Comparison of ENCODE assay signal across 21 cellular contexts in the genomic region with DNA sequence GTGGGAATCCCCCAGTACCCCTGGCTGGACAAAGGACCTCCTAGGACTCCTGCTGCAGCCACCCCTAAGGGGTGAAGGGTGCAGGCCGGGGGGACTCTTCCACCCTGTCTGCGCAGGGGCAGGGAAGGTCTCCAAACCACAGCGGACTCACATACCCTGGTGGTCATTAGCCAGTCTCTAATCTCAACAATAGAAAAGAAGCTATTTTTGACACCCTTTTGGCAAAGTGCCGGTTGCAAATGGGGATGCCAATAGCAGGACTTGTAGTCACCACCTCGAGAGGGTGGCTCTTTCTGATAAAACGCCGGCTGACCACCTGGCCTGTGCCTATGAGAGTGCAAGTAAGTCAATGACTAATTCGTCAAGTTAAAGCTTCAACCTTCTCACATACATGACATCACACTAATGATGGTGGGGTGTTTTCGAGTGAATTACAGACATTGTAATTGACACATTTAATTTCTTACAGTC. TPM values are rescaled to one million over a fixed set of nuclear protein-coding genes. Genes with fewer than 3 reads are reported as not detected.
DNase-seq lines count a peak whose midpoint lies in the region; ATAC-seq and TF ChIP-seq lines count a peak whose summit lies in the region.
"Had no signal": no experiment of that assay in that cellular context is flagged by ENCODE, and none has a peak within 500 bp of the region (broad histone marks: within the 10 kb centered on the region; RNA-seq: fewer than 3 reads in every experiment).

No MANE protein-coding gene starts in this region.

- H3K27me3 ChIP-seq in BLaER1 treated with 17β-estradiol and CSF1 and Interleukin-3, amounts not matched to agents 10 nM and 100 nM: no peaks in the 10 kb centered on the region
- peaks cover 10% of the 10 kb centered on the region; the same call in 1 of the 2 replicates for H3K27me3 ChIP-seq in IMR-90 (ENCODE audit: control insufficient read depth, insufficient read depth, low read length)
- no peaks in the 10 kb centered on the region for H3K27me3 ChIP-seq in transverse colon
- H3K27me3 ChIP-seq: BLaER1, pancreas, upper lobe of right lung had no signal

- H4K5ac ChIP-seq in IMR-90 (ENCODE audit: low read depth, low read length): no peak overlapping the region

- peak overlapping the region in 1 of 11 experiments; percentile 9; a peak in 1 of 22 replicates for H3K9ac ChIP-seq in BLaER1 treated with 17β-estradiol and CSF1 and Interleukin-3, amounts not matched to agents 10 nM and 100 nM
- no peak overlapping the region for H3K9ac ChIP-seq in IMR-90 (ENCODE audit: low read depth, low read length)
- H3K9ac ChIP-seq: BLaER1 had no signal

- peaks cover 44% of the 10 kb centered on the region for H3K4me1 Mint-ChIP-seq in brain

- peaks cover 0 to 8% (median under 1%) of the 10 kb centered on the region in 11 experiments; a peak in 7 of 22 replicates for H3K9me3 ChIP-seq in BLaER1 treated with 17β-estradiol and CSF1 and Interleukin-3, amounts not matched to agents 10 nM and 100 nM (replicated peaks in 1 of 11)
- no peaks in the 10 kb centered on the region for H3K9me3 ChIP-seq in IMR-90 (ENCODE audit: control insufficient read depth, insufficient read depth, low read length)
- no peaks in the 10 kb centered on the region for H3K9me3 ChIP-seq in transverse colon
- H3K9me3 ChIP-seq: BLaER1, HAP-1, mucosa of descending colon, pancreas, upper lobe of right lung had no signal

- no peak overlapping the region for H3K4ac ChIP-seq in IMR-90 (ENCODE audit: low read depth, low read length)

- H2BK20ac ChIP-seq in IMR-90 (ENCODE audit: low read depth, low read length): 0 out of 2 replicates have a peak overlapping the region, but pooled peaks have one; percentile 6

- H2AFZ ChIP-seq in IMR-90 (replicated peaks; ENCODE audit: low read length, poor library complexity): no peak overlapping the region
- H2AFZ ChIP-seq: PC-9 had no signal

- CTCF ChIA-PET in IMR-90 (lab: Yijun Ruan, JAX): interaction anchor here (0.6 kb wide), 1 partner anchor 387 kb away, joined by 5 read pairs; no protein-coding TSS in a partner anchor

- peak overlapping the region in 8 of 11 experiments; percentile 91 to 98 (median 96); a peak in 15 of 22 replicates for H3K27ac ChIP-seq in BLaER1 treated with 17β-estradiol and CSF1 and Interleukin-3, amounts not matched to agents 10 nM and 100 nM
- H3K27ac ChIP-seq in IMR-90 (ENCODE audit: insufficient read depth, low read length) (no peak overlapping the region), transverse colon (no peak overlapping the region)
- H3K27ac ChIP-seq: BLaER1, pancreas, PC-9, upper lobe of right lung had no signal

- no peak overlapping the region for H3K56ac ChIP-seq in IMR-90 (ENCODE audit: extremely low read depth, insufficient read depth, low read length)

- no peak for TF ChIP-seq RAD21 in IMR-90 (IDR thresholded peaks at IDR 0.05; ENCODE audit: low read length)

- dilution Hi-C loops in IMR-90 (cut with HindIII; ENCODE audit: low sequenced_read_pairs, unreplicated experiment): no loop called here

- H3K23ac ChIP-seq in IMR-90 (ENCODE audit: low read depth, low read length): no peak overlapping the region

- H3K27me3 Mint-ChIP-seq in brain: peaks cover 4% of the 10 kb centered on the region

- no peak overlapping the region for H2BK15ac ChIP-seq in IMR-90 (ENCODE audit: low read depth, low read length)

- no peak overlapping the region; the same call in 1 of the 2 replicates for H4K91ac ChIP-seq in IMR-90 (ENCODE audit: insufficient read depth, low read depth, low read length)

- peak overlapping the region in 2 of 5 experiments; percentile 44 to 56 for H3K4me3 Mint-ChIP-seq in brain
- H3K4me3 Mint-ChIP-seq: activated CD8-positive, alpha-beta memory T cell treated with anti-CD3 and anti-CD28 coated beads, Interleukin-2, amount 10 ng/mL, durations not matched to agents 7 days and 5 days had no signal

- DNase-seq in IMR-90 (no peak), kidney tubule cell (ENCODE audit: low spot score) (peak; percentile 46), transverse colon (no peak), HuH-7.5 (ENCODE audit: low spot score) (no peak)
- DNase-seq: activated CD8-positive, alpha-beta memory T cell treated with anti-CD3 and anti-CD28 coated beads, Interleukin-2, amount 10 ng/mL, durations not matched to agents 7 days and 5 days; DMS79 treated with DMSO at 0.1 percent for 48 hours; effector CD8-positive, alpha-beta T cell; NCI-H510A; pancreas; PC-9; stimulated activated naive CD4-positive, alpha-beta T cell; T-helper 1 cell; upper lobe of right lung had no signal

- H3K36me3 Mint-ChIP-seq in brain: no peaks in the 10 kb centered on the region
- H3K36me3 Mint-ChIP-seq: activated CD8-positive, alpha-beta memory T cell treated with anti-CD3 and anti-CD28 coated beads, Interleukin-2, amount 10 ng/mL, durations not matched to agents 7 days and 5 days had no signal

- peaks cover 0 to 9% (median 0%) of the 10 kb centered on the region in 5 experiments for H3K9me3 Mint-ChIP-seq in brain

- TF ChIP-seq CTCF in IMR-90 (conservative IDR thresholded peaks at IDR 0.05; ENCODE audit: low read depth, low read length) (no peak), brain (conservative IDR thresholded peaks at IDR 0.05) (no peak), transverse colon (IDR thresholded peaks at IDR 0.05) (no peak)

- no peaks in the 10 kb centered on the region for H3K79me1 ChIP-seq in IMR-90 (ENCODE audit: low read depth in 1 of 2, low read length in 2 of 2)

- WGBS in IMR-90 (ENCODE audit: extremely low coverage in 2 of 2, insufficient read length in 1 of 2), 2 experiments: 83% methylated on average over 1 of the region's 9 CpGs; no CpG with 5 or more reads in 1 of the 2 experiments
- WGBS in transverse colon (ENCODE audit: low coverage in 1 of 2), 2 donors: 20 to 65% methylated on average over 2 to 9 of the region's 9 CpGs

- in situ Hi-C loops in IMR-90 (cut with MboI; ENCODE audit: low sequenced_read_pairs): no loop called here
- in situ Hi-C loops in transverse colon (cut with MboI; ENCODE audit: low pct_ligation_motif_present in 1 of 4, low pct_unique_long_range_greater_than_20kb in 1 of 4, low sequenced_read_pairs in 3 of 4): no loop called here

- peak overlapping the region; percentile 10 to 99 (median 75) for H3K27ac Mint-ChIP-seq in brain
- H3K27ac Mint-ChIP-seq: activated CD8-positive, alpha-beta memory T cell treated with anti-CD3 and anti-CD28 coated beads, Interleukin-2, amount 10 ng/mL, durations not matched to agents 7 days and 5 days had no signal

- no peaks in the 10 kb centered on the region for H4K20me1 ChIP-seq in BLaER1 treated with 17β-estradiol and CSF1 and Interleukin-3, amounts not matched to agents 10 nM and 100 nM
- no peaks in the 10 kb centered on the region for H4K20me1 ChIP-seq in IMR-90 (ENCODE audit: insufficient read depth, low read length)
- H4K20me1 ChIP-seq: BLaER1 had no signal

- BruUV-seq in IMR-90 (replicated peaks; lab: Mats Ljungman, UMichigan): no TSS peak

- ATAC-seq in IMR-90 (ENCODE audit: low read depth) (no peak), GM18498 (IDR thresholded peaks at IDR 0.05; ENCODE audit: unreplicated experiment) (no peak), HG03521 (IDR thresholded peaks at IDR 0.05; ENCODE audit: unreplicated experiment) (no peak)
- ATAC-seq: activated CD8-positive, alpha-beta memory T cell treated with anti-CD3 and anti-CD28 coated beads, Interleukin-2, amount 10 ng/mL, durations not matched to agents 7 days and 5 days; mucosa of descending colon; pancreas; upper lobe of right lung had no signal

- no peak overlapping the region for H4K8ac ChIP-seq in IMR-90 (ENCODE audit: low read depth in 2 of 2, low read length in 2 of 2)

- POLR2A ChIA-PET in IMR-90 (lab: Charles Lee; ENCODE audit: unreplicated experiment): no interaction called here

- H2BK120ac ChIP-seq in IMR-90 (ENCODE audit: low read depth, low read length): no peak overlapping the region

- H2AK9ac ChIP-seq in IMR-90 (replicated peaks; ENCODE audit: low read depth, low read length, poor library complexity): no peak overlapping the region

- no peak overlapping the region; the same call in 1 of the 2 replicates for H3K18ac ChIP-seq in IMR-90 (ENCODE audit: low read depth, low read length)

- H2BK5ac ChIP-seq in IMR-90 (ENCODE audit: low read depth, low read length, poor library complexity, severe bottlenecking): no peak overlapping the region

- H3K9me1 ChIP-seq in IMR-90 (ENCODE audit: insufficient read depth, low read length): peaks cover 5% of the 10 kb centered on the region

- H3K4me2 ChIP-seq in BLaER1 treated with 17β-estradiol and CSF1 and Interleukin-3, amounts not matched to agents 10 nM and 100 nM: peak overlapping the region in 10 of 11 experiments; percentile 9 to 96 (median 66); a peak in 16 of 22 replicates
- no peak overlapping the region for H3K4me2 ChIP-seq in IMR-90 (ENCODE audit: low read depth, low read length)
- H3K4me2 ChIP-seq: PC-9, smooth muscle cell had no signal

- intact Hi-C loops in IMR-90 (cut with micrococcal nuclease): loop anchor here (10.0 kb wide), 1 partner anchor 1915 kb away; no protein-coding TSS in a partner anchor
- intact Hi-C loops in transverse colon (cut with DNase I; ENCODE audit: low total_unique reads): loop anchor here (2.0 kb wide), 1 partner anchor 55 kb away; no protein-coding TSS in a partner anchor

- TF ChIP-seq POLR2A in IMR-90 (IDR thresholded peaks at IDR 0.05; ENCODE audit: low read depth, low read length) (no peak), transverse colon (IDR thresholded peaks at IDR 0.05) (no peak)

- no peaks in the 10 kb centered on the region for H3K36me3 ChIP-seq in BLaER1 treated with 17β-estradiol and CSF1 and Interleukin-3, amounts not matched to agents 10 nM and 100 nM
- no peaks in the 10 kb centered on the region for H3K36me3 ChIP-seq in IMR-90 (ENCODE audit: control insufficient read depth, insufficient read depth, low read length)
- no peaks in the 10 kb centered on the region for H3K36me3 ChIP-seq in transverse colon
- H3K36me3 ChIP-seq: BLaER1, HAP-1, pancreas, upper lobe of right lung had no signal

- H3K4me3 ChIP-seq in BLaER1 treated with 17β-estradiol and CSF1 and Interleukin-3, amounts not matched to agents 10 nM and 100 nM: no peak overlapping the region
- H3K4me3 ChIP-seq in IMR-90 (ENCODE audit: insufficient read depth, low read depth, low read length): no peak overlapping the region
- no peak overlapping the region for H3K4me3 ChIP-seq in transverse colon
- H3K4me3 ChIP-seq: BLaER1, HAP-1, mucosa of descending colon, pancreas, PC-9, smooth muscle cell, upper lobe of right lung had no signal

- no peak for TF ChIP-seq EP300 in transverse colon (IDR thresholded peaks at IDR 0.05; ENCODE audit: low read depth)

- no peak overlapping the region for H2AK5ac ChIP-seq in IMR-90 (ENCODE audit: low read depth, low read length)

- peaks cover 49 to 95% (median 66%) of the 10 kb centered on the region in 10 experiments for H3K4me1 ChIP-seq in BLaER1 treated with 17β-estradiol and CSF1 and Interleukin-3, amounts not matched to agents 10 nM and 100 nM
- H3K4me1 ChIP-seq in IMR-90 (ENCODE audit: control insufficient read depth, insufficient read depth, low read length): peaks cover 8% of the 10 kb centered on the region
- peaks cover 0 to 8% (median 1%) of the 10 kb centered on the region in 4 donors for H3K4me1 ChIP-seq in transverse colon
- H3K4me1 ChIP-seq: HAP-1, pancreas, upper lobe of right lung had no signal

- H3K14ac ChIP-seq in IMR-90 (replicated peaks; ENCODE audit: low read depth, low read length): no peak overlapping the region

RNA-seq across cellular contexts. Expression of gene DNAH17, which starts 23.0 kb away (rescaled TPM):
- total RNA-seq in IMR-90 (2012; rRNA removed): not detected in 2 replicates
- polyA plus RNA-seq in IMR-90 (2012; rRNA removed): not detected in 2 replicates
- polyA plus RNA-seq in IMR-90 (2012; cell fraction: cytosol; rRNA removed): not detected in 2 replicates
- polyA plus RNA-seq in IMR-90 (2012; cell fraction: nucleus; rRNA removed; ENCODE audit: low replicate concordance): not detected in 2 replicates
- 16.1 TPM for polyA plus RNA-seq in brain (ENCODE audit: insufficient read depth, low read depth, low replicate concordance)
- total RNA-seq in transverse colon: under 1 TPM in 1 of 4 donors, not detected in 3; under 0.01 TPM

Comparison
In these comparisons a context has a peak if more than half of its experiments do, and no peak if none do; other contexts are left out.
1. H3K27ac ChIP-seq: peak in BLaER1 treated with 17β-estradiol and CSF1 and Interleukin-3, amounts not matched to agents 10 nM and 100 nM (8 of 11); none in IMR-90 (single experiment) and transverse colon (0 of 4).